ENCODE assay signal across 18 cellular contexts in genomic region chr16:87701505-87701921, GRCh38.
DNase-seq lines count a peak whose midpoint lies in the region; ATAC-seq and TF ChIP-seq lines count a peak whose summit lies in the region.
"Had no signal": no experiment of that assay in that cellular context is flagged by ENCODE, and none has a peak within 500 bp of the region (broad histone marks: within the 10 kb centered on the region; RNA-seq: fewer than 3 reads in every experiment).

No MANE protein-coding gene starts in this region.

- no peaks in the 10 kb centered on the region for H3K79me2 ChIP-seq in SK-N-SH (ENCODE audit: insufficient read depth)

- no peaks in the 10 kb centered on the region for H4K20me1 ChIP-seq in SK-N-SH (ENCODE audit: insufficient read depth)

- DNase-seq in DMS153 (lab: John Stamatoyannopoulos, UW) (peak; percentile 61), DMS153 treated with DMSO at 0.1 percent for 48 hours (lab: John Stamatoyannopoulos, UW; ENCODE audit: unreplicated experiment) (no peak), activated B cell treated with CpG ODN at 0.5 μM for 24 hours (peak; percentile 61), mucosa of descending colon (no peak), SK-N-SH (no peak), body of pancreas (no peak)
- DNase-seq: 8988T; activated CD4-positive, alpha-beta T cell treated with anti-CD3 and anti-CD28 coated beads for 1 hour; left ventricle myocardium inferior; NCI-H1105; NCI-H510A; stimulated activated CD8-positive, alpha-beta memory T cell treated with anti-CD3 and anti-CD28 coated beads, Interleukin-4, amount 100 ng/mL, for 48 hours; T-helper 1 cell had no signal

- 99% methylated on average over 17 of the region's 23 CpGs for WGBS in SK-N-SH (ENCODE audit: low lambda C conversion rate)
- 92 to 94% methylated on average over 19 to 23 of the region's 23 CpGs for WGBS in body of pancreas, 2 donors

- POLR2A ChIA-PET in activated B cell treated with CpG ODN at 0.5 μM for 24 hours (lab: Charles Lee) = interaction anchor here (0.6 to 2.5 kb wide), 8 partner anchors 11 to 344 kb away, joined by 3 to 12 read pairs (median 5); partner anchors contain the start of gene KLHDC4
- POLR2A ChIA-PET in SK-N-SH (lab: Yijun Ruan, JAX) = no interaction called here

- no peak for TF ChIP-seq POLR2A in body of pancreas (IDR thresholded peaks at IDR 0.05)

- ATAC-seq in GM19328 (IDR thresholded peaks at IDR 0.05; ENCODE audit: unreplicated experiment) = peak; percentile 11
- ATAC-seq in activated B cell treated with CpG ODN at 0.5 μM for 24 hours (ENCODE audit: low read depth) = peak; percentile 76
- ATAC-seq in mucosa of descending colon = peak; percentile 19
- ATAC-seq in GM19452 (IDR thresholded peaks at IDR 0.05; ENCODE audit: unreplicated experiment) = no peak
- ATAC-seq in body of pancreas = no peak

- no peaks in the 10 kb centered on the region for H3K27me3 ChIP-seq in SK-N-SH (ENCODE audit: insufficient read depth)
- H3K27me3 ChIP-seq in body of pancreas = no peaks in the 10 kb centered on the region
- H3K27me3 ChIP-seq: right atrium auricular region, upper lobe of left lung had no signal

- H3K27ac ChIP-seq in SK-N-SH (ENCODE audit: low read depth in 2 of 2, low read length in 1 of 2) = no peak overlapping the region
- H3K27ac ChIP-seq in body of pancreas = no peak overlapping the region
- H3K27ac ChIP-seq: left ventricle myocardium inferior, right atrium auricular region, upper lobe of left lung had no signal

- H3K9me3 Mint-ChIP-seq in activated B cell treated with CpG ODN at 0.5 μM for 24 hours = no peaks in the 10 kb centered on the region
- H3K9me3 Mint-ChIP-seq: nephron had no signal

- peaks cover 58% of the 10 kb centered on the region for H3K4me1 Mint-ChIP-seq in activated B cell treated with CpG ODN at 0.5 μM for 24 hours

- H3K4me1 ChIP-seq in mucosa of descending colon (ENCODE audit: low read depth) (no peaks in the 10 kb centered on the region), SK-N-SH (ENCODE audit: control insufficient read depth in 1 of 2, insufficient read depth in 2 of 2, low read depth in 1 of 2, low read length in 1 of 2) (no peaks in the 10 kb centered on the region), body of pancreas (peaks cover 11% of the 10 kb centered on the region)
- H3K4me1 ChIP-seq: right atrium auricular region had no signal

- H3K36me3 ChIP-seq in mucosa of descending colon (ENCODE audit: low read depth) (no peaks in the 10 kb centered on the region), SK-N-SH (replicated peaks in 1 of 2; ENCODE audit: control insufficient read depth in 1 of 2, insufficient read depth in 2 of 2, low read length in 1 of 2) (peaks cover 0 to 59% of the 10 kb centered on the region in 2 experiments), body of pancreas (replicated peaks in 1 of 2; ENCODE audit: insufficient read depth in 1 of 2, low read depth in 2 of 2) (peaks cover 0 to 2% of the 10 kb centered on the region in 2 donors)

- no peak overlapping the region for H3K4me3 ChIP-seq in mucosa of descending colon
- H3K4me3 ChIP-seq in SK-N-SH (ENCODE audit: low read depth in 2 of 2, low read length in 1 of 2) = no peak overlapping the region
- no peak overlapping the region for H3K4me3 ChIP-seq in body of pancreas
- H3K4me3 ChIP-seq: left ventricle myocardium inferior, right atrium auricular region, upper lobe of left lung had no signal

- no peak overlapping the region for H3K4me2 ChIP-seq in SK-N-SH

- CTCF ChIA-PET in activated B cell treated with CpG ODN at 0.5 μM for 24 hours (lab: Charles Lee) = interaction anchor here (1.0 to 2.4 kb wide), 4 partner anchors 21 to 67 kb away, joined by 3 to 6 read pairs (median 5); no protein-coding TSS in a partner anchor
- CTCF ChIA-PET in SK-N-SH (lab: Yijun Ruan, JAX) = interaction anchor here (0.6 to 3.0 kb wide), 12 partner anchors 8 to 129 kb away, joined by 3 to 19 read pairs (median 5); no protein-coding TSS in a partner anchor

- H3K4me3 Mint-ChIP-seq in activated B cell treated with CpG ODN at 0.5 μM for 24 hours = peak overlapping the region; percentile 54
- H3K4me3 Mint-ChIP-seq: nephron had no signal

- no peak overlapping the region for H2AFZ ChIP-seq in SK-N-SH (ENCODE audit: low read depth)

- H3K36me3 Mint-ChIP-seq in activated B cell treated with CpG ODN at 0.5 μM for 24 hours (ENCODE audit: low read depth) = peaks cover 14% of the 10 kb centered on the region

- no peak for TF ChIP-seq EP300 in SK-N-SH (IDR thresholded peaks at IDR 0.05; ENCODE audit: borderline replicate concordance in 1 of 2, low read depth in 1 of 2, low read length in 1 of 2)

- H3K9me3 ChIP-seq in mucosa of descending colon (no peaks in the 10 kb centered on the region), SK-N-SH (no peaks in the 10 kb centered on the region), body of pancreas (no peaks in the 10 kb centered on the region)
- H3K9me3 ChIP-seq: left ventricle myocardium inferior, right atrium auricular region, upper lobe of left lung had no signal

- intact Hi-C loops in activated B cell treated with CpG ODN at 0.5 μM for 24 hours (cut with micrococcal nuclease) = loop anchor here (2.0 to 10.0 kb wide), 5 partner anchors 23 to 1139 kb away; partner anchors contain the start of genes KLHDC4, SLC7A5 and ZCCHC14
- intact Hi-C loops in mucosa of descending colon (cut with DNase I, micrococcal nuclease) = no loop called here
- intact Hi-C loops in body of pancreas (cut with DNase I) = no loop called here

- no peaks in the 10 kb centered on the region for H3K9me2 ChIP-seq in SK-N-SH

- TF ChIP-seq CTCF in activated B cell treated with CpG ODN at 0.5 μM for 24 hours (IDR thresholded peaks at IDR 0.05) (no peak), mucosa of descending colon (IDR thresholded peaks at IDR 0.05) (no peak), SK-N-SH (IDR thresholded peaks at IDR 0.05) (no peak), body of pancreas (IDR thresholded peaks at IDR 0.05) (no peak)

- TF ChIP-seq RAD21 in SK-N-SH (IDR thresholded peaks at IDR 0.05; ENCODE audit: low read length) = no peak

- H3K27me3 Mint-ChIP-seq in activated B cell treated with CpG ODN at 0.5 μM for 24 hours = no peaks in the 10 kb centered on the region

- H3K9ac ChIP-seq in SK-N-SH = no peak overlapping the region

- no peaks in the 10 kb centered on the region for H3F3A ChIP-seq in SK-N-SH (replicated peaks; ENCODE audit: insufficient read depth)

- peak overlapping the region; percentile 82 for H3K27ac Mint-ChIP-seq in activated B cell treated with CpG ODN at 0.5 μM for 24 hours
- H3K27ac Mint-ChIP-seq: nephron had no signal

TF ChIP-seq in SK-N-SH, 30 proteins besides CTCF, POLR2A, EP300 and RAD21:
- TF ChIP-seq IRF3 (IDR thresholded peaks at IDR 0.05; ENCODE audit: low read depth, low read length) = no peak
- no peak for TF ChIP-seq SMC3 (IDR thresholded peaks at IDR 0.05; ENCODE audit: low read depth, low read length)
- TF ChIP-seq RFX5 (IDR thresholded peaks at IDR 0.05; ENCODE audit: low read length) = no peak
- TF ChIP-seq FOXM1 (IDR thresholded peaks at IDR 0.05; ENCODE audit: low read depth) = no peak
- no peak for TF ChIP-seq FOXJ3 (CRISPR knock-in tag; IDR thresholded peaks at IDR 0.05)
- TF ChIP-seq YY1 (IDR thresholded peaks at IDR 0.05; ENCODE audit: low read depth) = no peak

Comparison
In these comparisons a context has a peak if more than half of its experiments do, and no peak if none do; other contexts are left out.
1. DNase-seq: peak in DMS153 (single experiment) and activated B cell treated with CpG ODN at 0.5 μM for 24 hours (single experiment); none in DMS153 treated with DMSO at 0.1 percent for 48 hours (single experiment), mucosa of descending colon (0 of 3), SK-N-SH (single experiment) and body of pancreas (0 of 4).
2. ATAC-seq: peak in GM19328 (single experiment), activated B cell treated with CpG ODN at 0.5 μM for 24 hours (single experiment) and mucosa of descending colon (single experiment); none in GM19452 (single experiment) and body of pancreas (single experiment).